ENCODE assay signal across 11 cellular contexts in the genomic region with DNA sequence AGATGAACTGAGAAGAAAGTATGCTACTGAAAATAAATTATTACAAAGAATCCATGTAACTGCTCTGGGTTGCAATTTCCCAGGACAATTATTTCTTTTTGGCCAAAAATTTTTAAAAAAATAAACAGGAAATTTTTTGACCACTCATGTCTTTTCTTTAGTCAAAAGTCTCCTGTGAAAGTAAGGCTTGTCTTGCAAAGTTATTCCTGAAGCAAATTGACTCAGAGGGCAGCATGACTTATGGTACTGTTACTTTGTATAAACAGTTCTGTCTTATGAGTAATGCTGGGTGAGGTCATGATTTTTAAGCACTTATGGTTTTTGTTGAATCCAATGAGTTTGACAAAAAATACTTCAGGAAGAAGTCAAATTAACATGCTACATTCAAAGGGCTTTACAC.
DNase-seq lines count a peak whose midpoint lies in the region; ATAC-seq and TF ChIP-seq lines count a peak whose summit lies in the region.
"Had no signal": no experiment of that assay in that cellular context is flagged by ENCODE, and none has a peak within 500 bp of the region (broad histone marks: within the 10 kb centered on the region; RNA-seq: fewer than 3 reads in every experiment).

No MANE protein-coding gene starts in this region.

- in situ Hi-C loops in transverse colon (cut with MboI; ENCODE audit: low pct_ligation_motif_present in 1 of 4, low pct_unique_long_range_greater_than_20kb in 1 of 4, low sequenced_read_pairs in 3 of 4): no loop called here

- H3K4me1 ChIP-seq in transverse colon: peaks cover 0 to 15% (median 6%) of the 10 kb centered on the region in 4 donors
- no peaks in the 10 kb centered on the region for H3K4me1 ChIP-seq in right cardiac atrium (ENCODE audit: control insufficient read depth, insufficient read depth, low read length)

- no peaks in the 10 kb centered on the region for H3K27me3 ChIP-seq in transverse colon
- H3K27me3 ChIP-seq in right cardiac atrium (ENCODE audit: control insufficient read depth, insufficient read depth): no peaks in the 10 kb centered on the region

- DNase-seq in HCEC 1CT: peak; percentile 91
- DNase-seq in fibroblast of peridontal ligament (ENCODE audit: extremely low read depth): peak; percentile 100
- peak; percentile 85 for DNase-seq in smooth muscle cell of the brain vasculature (ENCODE audit: low read depth, low spot score)
- no peak for DNase-seq in transverse colon
- no peak for DNase-seq in right cardiac atrium
- DNase-seq: activated naive CD4-positive, alpha-beta T cell treated with anti-CD3 and anti-CD28 coated beads for 36 hours; glutamatergic neuron; Kasumi-1; stimulated activated CD4-positive, alpha-beta T cell treated with anti-CD3 and anti-CD28 coated beads, Interleukin-2, amount 100 ng/mL, for 24 hours had no signal

- ATAC-seq in SK-N-SH treated with all-trans-retinoic acid at 6 μM for 48 hours: peak; percentile 95
- ATAC-seq in right cardiac atrium: no peak
- no peak for ATAC-seq in GM21723 (IDR thresholded peaks at IDR 0.05; ENCODE audit: unreplicated experiment)

- no peak for TF ChIP-seq CTCF in transverse colon (IDR thresholded peaks at IDR 0.05)

- H3K27ac ChIP-seq in transverse colon (no peak overlapping the region), right cardiac atrium (ENCODE audit: low read length) (no peak overlapping the region)

- H3K36me3 ChIP-seq in transverse colon: no peaks in the 10 kb centered on the region

- H3K9me3 ChIP-seq in transverse colon (no peaks in the 10 kb centered on the region), right cardiac atrium (ENCODE audit: control insufficient read depth, low read length) (no peaks in the 10 kb centered on the region)

- no peak for TF ChIP-seq EP300 in transverse colon (IDR thresholded peaks at IDR 0.05; ENCODE audit: low read depth)

- intact Hi-C loops in transverse colon (cut with DNase I; ENCODE audit: low total_unique reads): no loop called here
- intact Hi-C loops in right cardiac atrium (cut with DNase I): no loop called here

- no peak for TF ChIP-seq POLR2A in transverse colon (IDR thresholded peaks at IDR 0.05)

- H3K4me3 ChIP-seq in transverse colon: no peak overlapping the region
- H3K4me3 ChIP-seq in right cardiac atrium (ENCODE audit: low read length): no peak overlapping the region

TF ChIP-seq in SK-N-SH treated with all-trans-retinoic acid at 6 μM for 48 hours, 23 proteins besides CTCF, POLR2A, EP300 and RAD21:
- 0 out of 2 replicates have a peak, but pooled peaks have one; percentile 10 for TF ChIP-seq ZC3H10 (CRISPR knock-in tag; IDR thresholded peaks at IDR 0.05)
- no peak for TF ChIP-seq OSR1 (CRISPR knock-in tag; IDR thresholded peaks at IDR 0.05)
- TF ChIP-seq ISL1 (CRISPR knock-in tag; IDR thresholded peaks at IDR 0.05): peak; percentile 89
- TF ChIP-seq, protein P1, sequence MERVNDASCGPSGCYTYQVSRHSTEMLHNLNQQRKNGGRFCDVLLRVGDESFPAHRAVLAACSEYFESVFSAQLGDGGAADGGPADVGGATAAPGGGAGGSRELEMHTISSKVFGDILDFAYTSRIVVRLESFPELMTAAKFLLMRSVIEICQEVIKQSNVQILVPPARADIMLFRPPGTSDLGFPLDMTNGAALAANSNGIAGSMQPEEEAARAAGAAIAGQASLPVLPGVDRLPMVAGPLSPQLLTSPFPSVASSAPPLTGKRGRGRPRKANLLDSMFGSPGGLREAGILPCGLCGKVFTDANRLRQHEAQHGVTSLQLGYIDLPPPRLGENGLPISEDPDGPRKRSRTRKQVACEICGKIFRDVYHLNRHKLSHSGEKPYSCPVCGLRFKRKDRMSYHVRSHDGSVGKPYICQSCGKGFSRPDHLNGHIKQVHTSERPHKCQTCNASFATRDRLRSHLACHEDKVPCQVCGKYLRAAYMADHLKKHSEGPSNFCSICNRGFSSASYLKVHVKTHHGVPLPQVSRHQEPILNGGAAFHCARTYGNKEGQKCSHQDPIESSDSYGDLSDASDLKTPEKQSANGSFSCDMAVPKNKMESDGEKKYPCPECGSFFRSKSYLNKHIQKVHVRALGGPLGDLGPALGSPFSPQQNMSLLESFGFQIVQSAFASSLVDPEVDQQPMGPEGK (CRISPR knock-in tag; IDR thresholded peaks at IDR 0.05; ENCODE audit: borderline replicate concordance): peak; percentile 53; the same call in 1 of the 2 replicates
- TF ChIP-seq, protein P2, sequence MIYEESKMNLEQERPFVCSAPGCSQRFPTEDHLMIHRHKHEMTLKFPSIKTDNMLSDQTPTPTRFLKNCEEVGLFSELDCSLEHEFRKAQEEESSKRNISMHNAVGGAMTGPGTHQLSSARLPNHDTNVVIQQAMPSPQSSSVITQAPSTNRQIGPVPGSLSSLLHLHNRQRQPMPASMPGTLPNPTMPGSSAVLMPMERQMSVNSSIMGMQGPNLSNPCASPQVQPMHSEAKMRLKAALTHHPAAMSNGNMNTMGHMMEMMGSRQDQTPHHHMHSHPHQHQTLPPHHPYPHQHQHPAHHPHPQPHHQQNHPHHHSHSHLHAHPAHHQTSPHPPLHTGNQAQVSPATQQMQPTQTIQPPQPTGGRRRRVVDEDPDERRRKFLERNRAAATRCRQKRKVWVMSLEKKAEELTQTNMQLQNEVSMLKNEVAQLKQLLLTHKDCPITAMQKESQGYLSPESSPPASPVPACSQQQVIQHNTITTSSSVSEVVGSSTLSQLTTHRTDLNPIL (CRISPR knock-in tag; IDR thresholded peaks at IDR 0.05; ENCODE audit: low read depth): peak; percentile 96
- no peak for TF ChIP-seq TCF4 (CRISPR knock-in tag; IDR thresholded peaks at IDR 0.05; ENCODE audit: borderline replicate concordance)
- TF ChIP-seq TOX (CRISPR knock-in tag; IDR thresholded peaks at IDR 0.05; ENCODE audit: borderline replicate concordance): peak; percentile 69; the same call in 1 of the 2 replicates
TF ChIP-seq in SK-N-SH treated with all-trans-retinoic acid at 6 μM for 48 hours: peak in this region for 5.

Comparison
In these comparisons a context has a peak if more than half of its experiments do, and no peak if none do; other contexts are left out.
1. DNase-seq: peak in HCEC 1CT (single experiment), fibroblast of peridontal ligament (single experiment) and smooth muscle cell of the brain vasculature (single experiment); none in transverse colon (single experiment) and right cardiac atrium (0 of 3).